Comparison of ENCODE assay signal across 2 cellular contexts in the genomic region with DNA sequence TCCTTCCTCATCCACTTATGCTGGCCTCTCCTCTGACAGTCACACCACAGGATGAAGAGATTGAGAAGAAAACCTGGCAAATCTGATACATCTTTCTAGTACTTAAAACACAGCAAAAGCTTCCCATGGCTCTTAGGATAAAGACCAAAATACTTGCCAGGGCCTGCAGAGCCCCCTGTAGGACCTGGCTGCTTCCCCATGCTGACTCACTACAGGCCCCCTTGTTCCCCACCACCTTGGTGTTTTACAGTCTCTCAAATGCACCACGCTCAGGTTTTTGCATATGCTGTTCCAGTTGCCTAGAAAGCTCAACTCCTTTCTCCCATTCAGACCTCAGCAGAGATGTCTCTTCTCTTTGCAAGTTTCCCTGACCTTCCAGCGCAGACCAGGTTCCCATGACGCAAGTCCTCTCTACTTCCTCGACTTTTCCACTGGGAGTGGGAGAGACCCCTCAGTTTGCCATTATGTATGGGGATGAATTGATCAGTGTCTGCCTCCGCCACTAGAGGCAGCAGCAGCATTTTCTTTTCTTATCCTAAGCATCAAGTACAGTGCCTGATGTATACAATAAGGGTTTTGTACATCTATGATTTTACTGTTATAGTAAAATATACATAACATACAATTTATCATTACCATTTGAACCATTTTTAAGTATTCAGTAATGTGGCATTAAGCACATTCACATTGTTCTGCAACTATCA.
A peak's percentile ranks its signal among the peaks of the same experiment; 100 is the strongest.
TF ChIP-seq lines count a peak whose summit lies in the region.

No MANE protein-coding gene starts in this region.

TF ChIP-seq in K562, 482 proteins besides CTCF, POLR2A, EP300 and RAD21 (continued from another document):
- TF ChIP-seq, protein P1, sequence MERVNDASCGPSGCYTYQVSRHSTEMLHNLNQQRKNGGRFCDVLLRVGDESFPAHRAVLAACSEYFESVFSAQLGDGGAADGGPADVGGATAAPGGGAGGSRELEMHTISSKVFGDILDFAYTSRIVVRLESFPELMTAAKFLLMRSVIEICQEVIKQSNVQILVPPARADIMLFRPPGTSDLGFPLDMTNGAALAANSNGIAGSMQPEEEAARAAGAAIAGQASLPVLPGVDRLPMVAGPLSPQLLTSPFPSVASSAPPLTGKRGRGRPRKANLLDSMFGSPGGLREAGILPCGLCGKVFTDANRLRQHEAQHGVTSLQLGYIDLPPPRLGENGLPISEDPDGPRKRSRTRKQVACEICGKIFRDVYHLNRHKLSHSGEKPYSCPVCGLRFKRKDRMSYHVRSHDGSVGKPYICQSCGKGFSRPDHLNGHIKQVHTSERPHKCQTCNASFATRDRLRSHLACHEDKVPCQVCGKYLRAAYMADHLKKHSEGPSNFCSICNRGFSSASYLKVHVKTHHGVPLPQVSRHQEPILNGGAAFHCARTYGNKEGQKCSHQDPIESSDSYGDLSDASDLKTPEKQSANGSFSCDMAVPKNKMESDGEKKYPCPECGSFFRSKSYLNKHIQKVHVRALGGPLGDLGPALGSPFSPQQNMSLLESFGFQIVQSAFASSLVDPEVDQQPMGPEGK (CRISPR knock-in tag; IDR thresholded peaks at IDR 0.05; ENCODE audit: borderline replicate concordance): no peak
- TF ChIP-seq PRPF4 (IDR thresholded peaks at IDR 0.05; ENCODE audit: insufficient read depth, low read depth, low read length, poor library complexity, severe bottlenecking) (no peak), RBM25 (IDR thresholded peaks at IDR 0.05; ENCODE audit: low read depth, low read length, severe bottlenecking) (peak; percentile 33), ZNF224 (CRISPR knock-in tag; IDR thresholded peaks at IDR 0.05) (no peak)
- TF ChIP-seq, protein P2, sequence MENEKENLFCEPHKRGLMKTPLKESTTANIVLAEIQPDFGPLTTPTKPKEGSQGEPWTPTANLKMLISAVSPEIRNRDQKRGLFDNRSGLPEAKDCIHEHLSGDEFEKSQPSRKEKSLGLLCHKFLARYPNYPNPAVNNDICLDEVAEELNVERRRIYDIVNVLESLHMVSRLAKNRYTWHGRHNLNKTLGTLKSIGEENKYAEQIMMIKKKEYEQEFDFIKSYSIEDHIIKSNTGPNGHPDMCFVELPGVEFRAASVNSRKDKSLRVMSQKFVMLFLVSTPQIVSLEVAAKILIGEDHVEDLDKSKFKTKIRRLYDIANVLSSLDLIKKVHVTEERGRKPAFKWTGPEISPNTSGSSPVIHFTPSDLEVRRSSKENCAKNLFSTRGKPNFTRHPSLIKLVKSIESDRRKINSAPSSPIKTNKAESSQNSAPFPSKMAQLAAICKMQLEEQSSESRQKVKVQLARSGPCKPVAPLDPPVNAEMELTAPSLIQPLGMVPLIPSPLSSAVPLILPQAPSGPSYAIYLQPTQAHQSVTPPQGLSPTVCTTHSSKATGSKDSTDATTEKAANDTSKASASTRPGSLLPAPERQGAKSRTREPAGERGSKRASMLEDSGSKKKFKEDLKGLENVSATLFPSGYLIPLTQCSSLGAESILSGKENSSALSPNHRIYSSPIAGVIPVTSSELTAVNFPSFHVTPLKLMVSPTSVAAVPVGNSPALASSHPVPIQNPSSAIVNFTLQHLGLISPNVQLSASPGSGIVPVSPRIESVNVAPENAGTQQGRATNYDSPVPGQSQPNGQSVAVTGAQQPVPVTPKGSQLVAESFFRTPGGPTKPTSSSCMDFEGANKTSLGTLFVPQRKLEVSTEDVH (IDR thresholded peaks at IDR 0.05; ENCODE audit: low read depth, partially characterized antibody): no peak
- TF ChIP-seq, protein P3, sequence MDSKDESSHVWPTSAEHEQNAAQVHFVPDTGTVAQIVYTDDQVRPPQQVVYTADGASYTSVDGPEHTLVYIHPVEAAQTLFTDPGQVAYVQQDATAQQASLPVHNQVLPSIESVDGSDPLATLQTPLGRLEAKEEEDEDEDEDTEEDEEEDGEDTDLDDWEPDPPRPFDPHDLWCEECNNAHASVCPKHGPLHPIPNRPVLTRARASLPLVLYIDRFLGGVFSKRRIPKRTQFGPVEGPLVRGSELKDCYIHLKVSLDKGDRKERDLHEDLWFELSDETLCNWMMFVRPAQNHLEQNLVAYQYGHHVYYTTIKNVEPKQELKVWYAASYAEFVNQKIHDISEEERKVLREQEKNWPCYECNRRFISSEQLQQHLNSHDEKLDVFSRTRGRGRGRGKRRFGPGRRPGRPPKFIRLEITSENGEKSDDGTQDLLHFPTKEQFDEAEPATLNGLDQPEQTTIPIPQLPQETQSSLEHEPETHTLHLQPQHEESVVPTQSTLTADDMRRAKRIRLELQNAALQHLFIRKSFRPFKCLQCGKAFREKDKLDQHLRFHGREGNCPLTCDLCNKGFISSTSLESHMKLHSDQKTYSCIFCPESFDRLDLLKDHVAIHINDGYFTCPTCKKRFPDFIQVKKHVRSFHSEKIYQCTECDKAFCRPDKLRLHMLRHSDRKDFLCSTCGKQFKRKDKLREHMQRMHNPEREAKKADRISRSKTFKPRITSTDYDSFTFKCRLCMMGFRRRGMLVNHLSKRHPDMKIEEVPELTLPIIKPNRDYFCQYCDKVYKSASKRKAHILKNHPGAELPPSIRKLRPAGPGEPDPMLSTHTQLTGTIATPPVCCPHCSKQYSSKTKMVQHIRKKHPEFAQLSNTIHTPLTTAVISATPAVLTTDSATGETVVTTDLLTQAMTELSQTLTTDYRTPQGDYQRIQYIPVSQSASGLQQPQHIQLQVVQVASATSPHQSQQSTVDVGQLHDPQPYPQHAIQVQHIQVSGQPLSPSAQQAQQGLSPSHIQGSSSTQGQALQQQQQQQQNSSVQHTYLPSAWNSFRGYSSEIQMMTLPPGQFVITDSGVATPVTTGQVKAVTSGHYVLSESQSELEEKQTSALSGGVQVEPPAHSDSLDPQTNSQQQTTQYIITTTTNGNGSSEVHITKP (IDR thresholded peaks at IDR 0.05; ENCODE audit: partially characterized antibody): no peak

TF ChIP-seq in liver, 16 proteins besides CTCF, POLR2A, EP300 and RAD21 (continued from another document):
- TF ChIP-seq, protein P4, sequence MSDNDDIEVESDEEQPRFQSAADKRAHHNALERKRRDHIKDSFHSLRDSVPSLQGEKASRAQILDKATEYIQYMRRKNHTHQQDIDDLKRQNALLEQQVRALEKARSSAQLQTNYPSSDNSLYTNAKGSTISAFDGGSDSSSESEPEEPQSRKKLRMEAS (IDR thresholded peaks at IDR 0.05): no peak
- TF ChIP-seq, protein P5, sequence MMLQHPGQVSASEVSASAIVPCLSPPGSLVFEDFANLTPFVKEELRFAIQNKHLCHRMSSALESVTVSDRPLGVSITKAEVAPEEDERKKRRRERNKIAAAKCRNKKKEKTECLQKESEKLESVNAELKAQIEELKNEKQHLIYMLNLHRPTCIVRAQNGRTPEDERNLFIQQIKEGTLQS (IDR thresholded peaks at IDR 0.05): no peak
